ENCODE assay signal across 28 cellular contexts in the genomic region with DNA sequence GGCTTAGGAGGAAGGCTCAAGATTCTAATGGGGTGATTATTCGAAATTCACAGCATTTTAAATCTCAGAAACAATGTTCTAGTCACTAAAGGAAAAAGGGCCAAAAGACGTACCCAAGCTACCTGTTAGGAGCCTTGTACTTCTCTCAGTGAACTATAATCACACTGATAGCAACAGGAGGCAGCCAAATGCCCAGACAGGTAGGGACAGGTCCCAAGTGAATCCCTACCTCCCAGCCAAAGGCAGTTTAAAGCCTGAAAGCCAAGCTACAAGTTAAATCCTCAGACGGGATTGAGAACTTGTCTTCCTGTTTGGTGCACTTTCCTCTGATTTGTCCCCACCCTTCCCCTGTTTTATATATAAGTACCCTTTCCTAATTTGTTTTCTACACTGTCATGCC. TPM values are rescaled to one million over a fixed set of nuclear protein-coding genes. Genes with fewer than 3 reads are reported as not detected.
"Had no signal": no experiment of that assay in that cellular context is flagged by ENCODE, and none has a peak within 500 bp of the region (broad histone marks: within the 10 kb centered on the region; RNA-seq: fewer than 3 reads in every experiment).

No MANE protein-coding gene starts in this region.

- H3K9ac ChIP-seq: neural progenitor cell, parathyroid adenoma had no signal

- ATAC-seq: psoas muscle; right cardiac atrium; right lobe of liver; stimulated activated effector memory CD8-positive, alpha-beta T cell treated with anti-CD3 and anti-CD28 coated beads, Interleukin-12 subunit alpha, Interleukin-12 subunit beta, amount 100 ng/mL, for 72 hours; stimulated activated naive B cell treated with anti-CD40 and anti-IgM and Interleukin-4, amounts not matched to agents 10 μg/mL and 1 μg/mL and 100 μg/mL, for 72 hours had no signal

- H3K79me2 ChIP-seq: parathyroid adenoma had no signal

- H3K9me3 Mint-ChIP-seq: nephron; neural progenitor cell; stimulated activated effector memory CD8-positive, alpha-beta T cell treated with anti-CD3 and anti-CD28 coated beads, Interleukin-12 subunit alpha, Interleukin-12 subunit beta, amount 100 ng/mL, for 72 hours; stimulated activated naive CD8-positive, alpha-beta T cell treated with anti-CD3 and anti-CD28 coated beads, Interleukin-15, Interleukin-2, amounts not matched to agents 100 ng/mL and 50 ng/mL, for 24 hours had no signal

- H3K4me2 ChIP-seq: neural progenitor cell had no signal

- H3K27me3 Mint-ChIP-seq: progenitor cell of endocrine pancreas had no signal

- DNase-seq: occipital lobe; ovary; psoas muscle; right cardiac atrium; right lobe of liver; sigmoid colon; small intestine; stimulated activated CD4-positive, alpha-beta T cell treated with anti-CD3 and anti-CD28 coated beads, Interleukin-15, amount 100 ng/mL, for 24 hours; stimulated activated CD4-positive, alpha-beta T cell treated with anti-CD3 and anti-CD28 coated beads, Interleukin-2, amount 100 ng/mL, for 24 hours; stimulated activated CD4-positive, alpha-beta T cell treated with anti-CD3 and anti-CD28 coated beads, Interleukin-2, amount 100 ng/mL, for 48 hours; stimulated activated CD4-positive, alpha-beta T cell treated with anti-CD3 and anti-CD28 coated beads, Interleukin-4, amount 100 ng/mL, for 24 hours; stimulated activated naive B cell treated with anti-CD40 and anti-IgM and Interleukin-4, amounts not matched to agents 10 μg/mL and 1 μg/mL and 100 μg/mL, for 72 hours; stimulated activated naive CD4-positive, alpha-beta T cell treated with Interleukin-2 at 50 U/mL for 16 hours; stomach; thyroid gland; trophoblast cell had no signal

- H3K27me3 ChIP-seq: neural progenitor cell, ovary, right lobe of liver, sigmoid colon, stomach, thyroid gland, tibial nerve, upper lobe of left lung, vagina had no signal

- H3K4me3 ChIP-seq: neural progenitor cell, ovary, psoas muscle, right lobe of liver, sigmoid colon, stomach, thoracic aorta, thyroid gland, tibial nerve, upper lobe of left lung, vagina had no signal

- FAIRE-seq: small intestine, urothelium cell line had no signal

- H3K4me1 ChIP-seq: neural progenitor cell, parathyroid adenoma, psoas muscle, right lobe of liver, sigmoid colon, stomach, thyroid gland, tibial nerve, upper lobe of left lung, vagina had no signal

- H3K4me3 Mint-ChIP-seq: nephron; neural progenitor cell; stimulated activated effector memory CD8-positive, alpha-beta T cell treated with anti-CD3 and anti-CD28 coated beads, Interleukin-12 subunit alpha, Interleukin-12 subunit beta, amount 100 ng/mL, for 72 hours; stimulated activated naive B cell treated with anti-CD40 and anti-IgM and Interleukin-4, amounts not matched to agents 10 μg/mL and 1 μg/mL and 100 μg/mL, for 72 hours; stimulated activated naive CD8-positive, alpha-beta T cell treated with anti-CD3 and anti-CD28 coated beads, Interleukin-15, Interleukin-2, amounts not matched to agents 100 ng/mL and 50 ng/mL, for 24 hours had no signal

- H3K27ac ChIP-seq: neural progenitor cell, ovary, parathyroid adenoma, psoas muscle, right lobe of liver, sigmoid colon, stomach, thoracic aorta, thyroid gland, tibial nerve, upper lobe of left lung, vagina had no signal

- H3K9me3 ChIP-seq: ovary, psoas muscle, right lobe of liver, sigmoid colon, stomach, thoracic aorta, thyroid gland, tibial nerve, upper lobe of left lung, vagina had no signal

- H3K4me1 Mint-ChIP-seq: nephron; neural progenitor cell; stimulated activated effector memory CD8-positive, alpha-beta T cell treated with anti-CD3 and anti-CD28 coated beads, Interleukin-12 subunit alpha, Interleukin-12 subunit beta, amount 100 ng/mL, for 72 hours; stimulated activated naive B cell treated with anti-CD40 and anti-IgM and Interleukin-4, amounts not matched to agents 10 μg/mL and 1 μg/mL and 100 μg/mL, for 72 hours had no signal

- H2AFZ ChIP-seq: neural progenitor cell, parathyroid adenoma had no signal

- H3K36me3 ChIP-seq: neural progenitor cell, ovary, right lobe of liver, sigmoid colon, stomach, thoracic aorta, thyroid gland, tibial nerve, upper lobe of left lung, vagina had no signal

- H3K36me3 Mint-ChIP-seq: neural progenitor cell; stimulated activated effector memory CD8-positive, alpha-beta T cell treated with anti-CD3 and anti-CD28 coated beads, Interleukin-12 subunit alpha, Interleukin-12 subunit beta, amount 100 ng/mL, for 72 hours; stimulated activated naive B cell treated with anti-CD40 and anti-IgM and Interleukin-4, amounts not matched to agents 10 μg/mL and 1 μg/mL and 100 μg/mL, for 72 hours had no signal

- H3K27ac Mint-ChIP-seq: nephron; neural progenitor cell; progenitor cell of endocrine pancreas; stimulated activated effector memory CD8-positive, alpha-beta T cell treated with anti-CD3 and anti-CD28 coated beads, Interleukin-12 subunit alpha, Interleukin-12 subunit beta, amount 100 ng/mL, for 72 hours; stimulated activated naive B cell treated with anti-CD40 and anti-IgM and Interleukin-4, amounts not matched to agents 10 μg/mL and 1 μg/mL and 100 μg/mL, for 72 hours; stimulated activated naive CD8-positive, alpha-beta T cell treated with anti-CD3 and anti-CD28 coated beads, Interleukin-15, Interleukin-2, amounts not matched to agents 100 ng/mL and 50 ng/mL, for 24 hours had no signal

RNA-seq across cellular contexts. Expression of gene HHIP, which starts 24.3 kb away (rescaled TPM):
- polyA plus RNA-seq: neural cell had no signal
